1 cellular context compared by ENCODE assay signal in genomic region chr18:58761241-58761969, GRCh38.
TF ChIP-seq lines count a peak whose summit lies in the region.

No MANE protein-coding gene starts in this region.

TF ChIP-seq in GM12878, 131 proteins besides CTCF, POLR2A, EP300 and RAD21 (continued from another document):
- TF ChIP-seq USF1 (IDR thresholded peaks at IDR 0.05; ENCODE audit: borderline replicate concordance, extremely low read length, insufficient read depth, low read depth, low read length) (no peak), IKZF1 (conservative IDR thresholded peaks at IDR 0.05) (peak; percentile 58), SP1 (IDR thresholded peaks at IDR 0.05; ENCODE audit: low read depth, low read length) (peak; percentile 57), ZNF217 (IDR thresholded peaks at IDR 0.05) (no peak), RFX5 (IDR thresholded peaks at IDR 0.05; ENCODE audit: low read depth, low read length) (no peak), TBL1XR1 (IDR thresholded peaks at IDR 0.05; ENCODE audit: low read depth, low read length) (no peak), NFIC (IDR thresholded peaks at IDR 0.05; ENCODE audit: low read depth, low read length) (peak; percentile 92), NFXL1 (IDR thresholded peaks at IDR 0.05; ENCODE audit: borderline replicate concordance) (no peak), KAT2A (conservative IDR thresholded peaks at IDR 0.05; ENCODE audit: control insufficient read depth, low read depth, low read length) (no peak), PKNOX1 (IDR thresholded peaks at IDR 0.05) (no peak), CBX3 (IDR thresholded peaks at IDR 0.05; ENCODE audit: borderline replicate concordance, low read depth) (no peak), ETV6 (conservative IDR thresholded peaks at IDR 0.05 in 1 of 2, IDR thresholded peaks at IDR 0.05 in 1 of 2; ENCODE audit: borderline replicate concordance in 1 of 2, low read depth in 1 of 2) (peak in 1 of 2 experiments; percentile 90; a peak in 2 of 4 replicates), HDAC6 (IDR thresholded peaks at IDR 0.05; ENCODE audit: unreplicated experiment) (no peak), TARDBP (IDR thresholded peaks at IDR 0.05; ENCODE audit: borderline replicate concordance) (no peak), EED (IDR thresholded peaks at IDR 0.05; ENCODE audit: low read depth) (peak; percentile 81), YY1 (IDR thresholded peaks at IDR 0.05; ENCODE audit: low read depth, low read length) (no peak), HDAC2 (IDR thresholded peaks at IDR 0.05) (no peak), NFYA (IDR thresholded peaks at IDR 0.05; ENCODE audit: borderline replicate concordance, low read depth, low read length) (no peak), IKZF2 (IDR thresholded peaks at IDR 0.05) (peak; percentile 61 to 69; a peak in 3 of 4 replicates), NR2C2 (IDR thresholded peaks at IDR 0.05; ENCODE audit: borderline replicate concordance, control insufficient read depth, insufficient read length, low read depth) (no peak), HCFC1 (IDR thresholded peaks at IDR 0.05; ENCODE audit: low read length) (no peak), ASH2L (IDR thresholded peaks at IDR 0.05; ENCODE audit: borderline replicate concordance, low read depth) (no peak), CREB1 (IDR thresholded peaks at IDR 0.05; ENCODE audit: low read depth) (peak; percentile 81), ZNF207 (IDR thresholded peaks at IDR 0.05; ENCODE audit: borderline replicate concordance) (no peak), MYB (IDR thresholded peaks at IDR 0.05; ENCODE audit: borderline replicate concordance, low read depth, low read length) (no peak), DPF2 (IDR thresholded peaks at IDR 0.05) (peak; percentile 66), YBX1 (IDR thresholded peaks at IDR 0.05) (no peak), CHD1 (IDR thresholded peaks at IDR 0.05; ENCODE audit: low read depth, low read length) (no peak), POU2F2 (IDR thresholded peaks at IDR 0.05; ENCODE audit: borderline replicate concordance, low read depth, low read length) (no peak; the same call in 2 of the 3 replicates), LARP7 (IDR thresholded peaks at IDR 0.05) (no peak), ZNF274 (IDR thresholded peaks at IDR 0.05; ENCODE audit: insufficient read depth, insufficient read length) (no peak), ATF7 (IDR thresholded peaks at IDR 0.05; ENCODE audit: low read depth) (peak; percentile 85), RBBP5 (conservative IDR thresholded peaks at IDR 0.05) (no peak)
- TF ChIP-seq, protein P1, sequence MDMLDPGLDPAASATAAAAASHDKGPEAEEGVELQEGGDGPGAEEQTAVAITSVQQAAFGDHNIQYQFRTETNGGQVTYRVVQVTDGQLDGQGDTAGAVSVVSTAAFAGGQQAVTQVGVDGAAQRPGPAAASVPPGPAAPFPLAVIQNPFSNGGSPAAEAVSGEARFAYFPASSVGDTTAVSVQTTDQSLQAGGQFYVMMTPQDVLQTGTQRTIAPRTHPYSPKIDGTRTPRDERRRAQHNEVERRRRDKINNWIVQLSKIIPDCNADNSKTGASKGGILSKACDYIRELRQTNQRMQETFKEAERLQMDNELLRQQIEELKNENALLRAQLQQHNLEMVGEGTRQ (IDR thresholded peaks at IDR 0.05; ENCODE audit: borderline replicate concordance, low read depth, low read length), result no peak
- TF ChIP-seq, protein P2, sequence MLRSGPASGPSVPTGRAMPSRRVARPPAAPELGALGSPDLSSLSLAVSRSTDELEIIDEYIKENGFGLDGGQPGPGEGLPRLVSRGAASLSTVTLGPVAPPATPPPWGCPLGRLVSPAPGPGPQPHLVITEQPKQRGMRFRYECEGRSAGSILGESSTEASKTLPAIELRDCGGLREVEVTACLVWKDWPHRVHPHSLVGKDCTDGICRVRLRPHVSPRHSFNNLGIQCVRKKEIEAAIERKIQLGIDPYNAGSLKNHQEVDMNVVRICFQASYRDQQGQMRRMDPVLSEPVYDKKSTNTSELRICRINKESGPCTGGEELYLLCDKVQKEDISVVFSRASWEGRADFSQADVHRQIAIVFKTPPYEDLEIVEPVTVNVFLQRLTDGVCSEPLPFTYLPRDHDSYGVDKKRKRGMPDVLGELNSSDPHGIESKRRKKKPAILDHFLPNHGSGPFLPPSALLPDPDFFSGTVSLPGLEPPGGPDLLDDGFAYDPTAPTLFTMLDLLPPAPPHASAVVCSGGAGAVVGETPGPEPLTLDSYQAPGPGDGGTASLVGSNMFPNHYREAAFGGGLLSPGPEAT (IDR thresholded peaks at IDR 0.05; ENCODE audit: low read depth), result 0 out of 2 replicates have a peak, but pooled peaks have one; percentile 52
- TF ChIP-seq, protein P3, sequence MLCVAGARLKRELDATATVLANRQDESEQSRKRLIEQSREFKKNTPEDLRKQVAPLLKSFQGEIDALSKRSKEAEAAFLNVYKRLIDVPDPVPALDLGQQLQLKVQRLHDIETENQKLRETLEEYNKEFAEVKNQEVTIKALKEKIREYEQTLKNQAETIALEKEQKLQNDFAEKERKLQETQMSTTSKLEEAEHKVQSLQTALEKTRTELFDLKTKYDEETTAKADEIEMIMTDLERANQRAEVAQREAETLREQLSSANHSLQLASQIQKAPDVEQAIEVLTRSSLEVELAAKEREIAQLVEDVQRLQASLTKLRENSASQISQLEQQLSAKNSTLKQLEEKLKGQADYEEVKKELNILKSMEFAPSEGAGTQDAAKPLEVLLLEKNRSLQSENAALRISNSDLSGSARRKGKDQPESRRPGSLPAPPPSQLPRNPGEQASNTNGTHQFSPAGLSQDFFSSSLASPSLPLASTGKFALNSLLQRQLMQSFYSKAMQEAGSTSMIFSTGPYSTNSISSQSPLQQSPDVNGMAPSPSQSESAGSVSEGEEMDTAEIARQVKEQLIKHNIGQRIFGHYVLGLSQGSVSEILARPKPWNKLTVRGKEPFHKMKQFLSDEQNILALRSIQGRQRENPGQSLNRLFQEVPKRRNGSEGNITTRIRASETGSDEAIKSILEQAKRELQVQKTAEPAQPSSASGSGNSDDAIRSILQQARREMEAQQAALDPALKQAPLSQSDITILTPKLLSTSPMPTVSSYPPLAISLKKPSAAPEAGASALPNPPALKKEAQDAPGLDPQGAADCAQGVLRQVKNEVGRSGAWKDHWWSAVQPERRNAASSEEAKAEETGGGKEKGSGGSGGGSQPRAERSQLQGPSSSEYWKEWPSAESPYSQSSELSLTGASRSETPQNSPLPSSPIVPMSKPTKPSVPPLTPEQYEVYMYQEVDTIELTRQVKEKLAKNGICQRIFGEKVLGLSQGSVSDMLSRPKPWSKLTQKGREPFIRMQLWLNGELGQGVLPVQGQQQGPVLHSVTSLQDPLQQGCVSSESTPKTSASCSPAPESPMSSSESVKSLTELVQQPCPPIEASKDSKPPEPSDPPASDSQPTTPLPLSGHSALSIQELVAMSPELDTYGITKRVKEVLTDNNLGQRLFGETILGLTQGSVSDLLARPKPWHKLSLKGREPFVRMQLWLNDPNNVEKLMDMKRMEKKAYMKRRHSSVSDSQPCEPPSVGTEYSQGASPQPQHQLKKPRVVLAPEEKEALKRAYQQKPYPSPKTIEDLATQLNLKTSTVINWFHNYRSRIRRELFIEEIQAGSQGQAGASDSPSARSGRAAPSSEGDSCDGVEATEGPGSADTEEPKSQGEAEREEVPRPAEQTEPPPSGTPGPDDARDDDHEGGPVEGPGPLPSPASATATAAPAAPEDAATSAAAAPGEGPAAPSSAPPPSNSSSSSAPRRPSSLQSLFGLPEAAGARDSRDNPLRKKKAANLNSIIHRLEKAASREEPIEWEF (IDR thresholded peaks at IDR 0.05; ENCODE audit: insufficient replicate concordance, low read depth, low read length), result no peak
- TF ChIP-seq, protein P4, sequence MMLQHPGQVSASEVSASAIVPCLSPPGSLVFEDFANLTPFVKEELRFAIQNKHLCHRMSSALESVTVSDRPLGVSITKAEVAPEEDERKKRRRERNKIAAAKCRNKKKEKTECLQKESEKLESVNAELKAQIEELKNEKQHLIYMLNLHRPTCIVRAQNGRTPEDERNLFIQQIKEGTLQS (IDR thresholded peaks at IDR 0.05; ENCODE audit: borderline replicate concordance, extremely low read depth, low read depth, low read length), result no peak
TF ChIP-seq in GM12878: peak in this region for 29.
